Comparison of ENCODE assay signal across 32 cellular contexts in genomic region chr20:39968495-39968894, GRCh38.
"Had no signal": no experiment of that assay in that cellular context is flagged by ENCODE, and none has a peak within 500 bp of the region (broad histone marks: within the 10 kb centered on the region; RNA-seq: fewer than 3 reads in every experiment).

No MANE protein-coding gene starts in this region.

- H3K27me3 ChIP-seq: ascending aorta, breast epithelium, cardiac muscle cell had no signal

- H3K27ac ChIP-seq: ascending aorta, breast epithelium, cardiac muscle cell, coronary artery, dorsolateral prefrontal cortex had no signal

- H3K4me1 Mint-ChIP-seq: activated CD4-positive, alpha-beta T cell treated with anti-CD3 and anti-CD28 coated beads for 36 hours; activated CD4-positive, alpha-beta T cell treated with anti-CD3 and anti-CD28 coated beads, Interleukin-2, amount 10 ng/mL, durations not matched to agents 24 days and 14 days; activated CD8-positive, alpha-beta memory T cell treated with anti-CD3 and anti-CD28 coated beads, Interleukin-2, amount 10 ng/mL, durations not matched to agents 7 days and 5 days; activated naive CD4-positive, alpha-beta T cell treated with anti-CD3 and anti-CD28 coated beads, Interleukin-2, amount 10 ng/mL, durations not matched to agents 7 days and 5 days; activated naive CD8-positive, alpha-beta T cell treated with anti-CD3 and anti-CD28 coated beads, Interleukin-2, amount 10 ng/mL, durations not matched to agents 7 days and 5 days; endodermal cell; T-helper 17 cell had no signal

- ATAC-seq: activated CD4-positive, alpha-beta T cell treated with anti-CD3 and anti-CD28 coated beads for 36 hours; activated CD8-positive, alpha-beta memory T cell treated with anti-CD3 and anti-CD28 coated beads, Interleukin-2, amount 10 ng/mL, durations not matched to agents 7 days and 5 days; activated CD8-positive, alpha-beta T cell treated with anti-CD3 and anti-CD28 coated beads, Interleukin-2, amount 10 ng/mL, durations not matched to agents 7 days and 5 days; activated T-cell treated with anti-CD3 and anti-CD28 coated beads, Interleukin-2, amount 50 U/mL, for 72 hours; esophagus mucosa had no signal

- H3K36me3 ChIP-seq: ascending aorta, breast epithelium, cardiac muscle cell had no signal

- H3K27ac Mint-ChIP-seq: activated CD4-positive, alpha-beta memory T cell treated with anti-CD3 and anti-CD28 coated beads for 36 hours; activated CD4-positive, alpha-beta T cell treated with anti-CD3 and anti-CD28 coated beads for 36 hours; activated CD4-positive, alpha-beta T cell treated with anti-CD3 and anti-CD28 coated beads, Interleukin-2, amount 10 ng/mL, durations not matched to agents 24 days and 14 days; activated CD8-positive, alpha-beta memory T cell treated with anti-CD3 and anti-CD28 coated beads, Interleukin-2, amount 10 ng/mL, durations not matched to agents 7 days and 5 days; activated CD8-positive, alpha-beta T cell treated with anti-CD3 and anti-CD28 coated beads, Interleukin-2, amount 10 ng/mL, durations not matched to agents 7 days and 5 days; activated naive CD4-positive, alpha-beta T cell treated with anti-CD3 and anti-CD28 coated beads, Interleukin-2, amount 10 ng/mL, durations not matched to agents 7 days and 5 days; activated naive CD4-positive, alpha-beta T cell treated with anti-CD3 and anti-CD28 coated beads, Interleukin-2, amount 50 U/mL, for 72 hours; activated naive CD8-positive, alpha-beta T cell treated with anti-CD3 and anti-CD28 coated beads, Interleukin-2, amount 10 ng/mL, durations not matched to agents 7 days and 5 days; activated T-cell treated with anti-CD3 and anti-CD28 coated beads, Interleukin-2, amount 50 U/mL, for 24 hours; activated T-cell treated with anti-CD3 and anti-CD28 coated beads, Interleukin-2, amount 50 U/mL, for 72 hours; brain; dendritic cell treated with granulocyte-macrophage colony-stimulating factor and Interleukin-4, amounts not matched to agents 40 ng/mL and 50 ng/mL, for 4 days; endodermal cell; T-helper 17 cell had no signal

- H3K4me3 ChIP-seq: ascending aorta, breast epithelium, cardiac muscle cell, coronary artery, dorsolateral prefrontal cortex had no signal

- DNase-seq: activated CD4-positive, alpha-beta memory T cell treated with anti-CD3 and anti-CD28 coated beads for 36 hours; activated CD4-positive, alpha-beta T cell treated with anti-CD3 and anti-CD28 coated beads for 36 hours; activated CD4-positive, alpha-beta T cell treated with anti-CD3 and anti-CD28 coated beads, Interleukin-2, amount 10 ng/mL, durations not matched to agents 24 days and 14 days; activated CD4-positive, CD25-positive, alpha-beta regulatory T cell; activated CD4-positive, CD25-positive, alpha-beta regulatory T cell treated with anti-CD3 and anti-CD28 coated beads, Interleukin-2, amount 50 U/mL, for 72 hours; activated CD8-positive, alpha-beta memory T cell treated with anti-CD3 and anti-CD28 coated beads, Interleukin-2, amount 10 ng/mL, durations not matched to agents 7 days and 5 days; activated CD8-positive, alpha-beta memory T cell treated with anti-CD3 and anti-CD28 coated beads, Interleukin-2, amount 50 U/mL, for 48 hours; activated CD8-positive, alpha-beta T cell treated with anti-CD3 and anti-CD28 coated beads, Interleukin-2, amount 10 ng/mL, durations not matched to agents 7 days and 5 days; activated gamma-delta T cell; activated naive CD4-positive, alpha-beta T cell; activated naive CD4-positive, alpha-beta T cell treated with anti-CD3 and anti-CD28 coated beads, Interleukin-2, amount 10 ng/mL, durations not matched to agents 7 days and 5 days; activated naive CD8-positive, alpha-beta T cell treated with anti-CD3 and anti-CD28 coated beads, Interleukin-2, amount 10 ng/mL, durations not matched to agents 7 days and 5 days; activated T-cell treated with anti-CD3 and anti-CD28 coated beads for 4 hours; activated T-cell treated with anti-CD3 and anti-CD28 coated beads, Interleukin-2, amount 50 U/mL, for 24 hours; activated T-cell treated with anti-CD3 and anti-CD28 coated beads, Interleukin-2, amount 50 U/mL, for 72 hours; central memory CD4-positive, alpha-beta T cell; cerebellar nuclear complex; dorsolateral prefrontal cortex; effector memory CD4-positive, alpha-beta T cell; endodermal cell; foreskin fibroblast; head of caudate nucleus; T-helper 1 cell; T-helper 17 cell had no signal

- H3K27me3 Mint-ChIP-seq: activated CD4-positive, alpha-beta memory T cell treated with anti-CD3 and anti-CD28 coated beads for 36 hours; activated CD4-positive, alpha-beta T cell treated with anti-CD3 and anti-CD28 coated beads for 36 hours; activated CD4-positive, alpha-beta T cell treated with anti-CD3 and anti-CD28 coated beads, Interleukin-2, amount 10 ng/mL, durations not matched to agents 24 days and 14 days; activated CD8-positive, alpha-beta memory T cell treated with anti-CD3 and anti-CD28 coated beads, Interleukin-2, amount 10 ng/mL, durations not matched to agents 7 days and 5 days; activated naive CD4-positive, alpha-beta T cell treated with anti-CD3 and anti-CD28 coated beads, Interleukin-2, amount 10 ng/mL, durations not matched to agents 7 days and 5 days; activated naive CD8-positive, alpha-beta T cell treated with anti-CD3 and anti-CD28 coated beads, Interleukin-2, amount 10 ng/mL, durations not matched to agents 7 days and 5 days; activated T-cell treated with anti-CD3 and anti-CD28 coated beads, Interleukin-2, amount 50 U/mL, for 24 hours; dendritic cell treated with granulocyte-macrophage colony-stimulating factor and Interleukin-4, amounts not matched to agents 40 ng/mL and 50 ng/mL, for 4 days; T-helper 17 cell had no signal

- H3K36me3 Mint-ChIP-seq: activated CD4-positive, alpha-beta memory T cell treated with anti-CD3 and anti-CD28 coated beads for 36 hours; activated CD8-positive, alpha-beta memory T cell treated with anti-CD3 and anti-CD28 coated beads, Interleukin-2, amount 10 ng/mL, durations not matched to agents 7 days and 5 days; activated naive CD4-positive, alpha-beta T cell treated with anti-CD3 and anti-CD28 coated beads, Interleukin-2, amount 10 ng/mL, durations not matched to agents 7 days and 5 days; activated naive CD4-positive, alpha-beta T cell treated with anti-CD3 and anti-CD28 coated beads, Interleukin-2, amount 50 U/mL, for 72 hours; activated naive CD8-positive, alpha-beta T cell treated with anti-CD3 and anti-CD28 coated beads, Interleukin-2, amount 10 ng/mL, durations not matched to agents 7 days and 5 days; brain had no signal

- H3K4me3 Mint-ChIP-seq: activated CD4-positive, alpha-beta memory T cell treated with anti-CD3 and anti-CD28 coated beads for 36 hours; activated CD4-positive, alpha-beta T cell treated with anti-CD3 and anti-CD28 coated beads for 36 hours; activated CD4-positive, alpha-beta T cell treated with anti-CD3 and anti-CD28 coated beads, Interleukin-2, amount 10 ng/mL, durations not matched to agents 24 days and 14 days; activated CD8-positive, alpha-beta memory T cell treated with anti-CD3 and anti-CD28 coated beads, Interleukin-2, amount 10 ng/mL, durations not matched to agents 7 days and 5 days; activated CD8-positive, alpha-beta T cell treated with anti-CD3 and anti-CD28 coated beads, Interleukin-2, amount 10 ng/mL, durations not matched to agents 7 days and 5 days; activated naive CD4-positive, alpha-beta T cell treated with anti-CD3 and anti-CD28 coated beads, Interleukin-2, amount 10 ng/mL, durations not matched to agents 7 days and 5 days; activated naive CD8-positive, alpha-beta T cell treated with anti-CD3 and anti-CD28 coated beads, Interleukin-2, amount 10 ng/mL, durations not matched to agents 7 days and 5 days; activated T-cell treated with anti-CD3 and anti-CD28 coated beads, Interleukin-2, amount 50 U/mL, for 24 hours; activated T-cell treated with anti-CD3 and anti-CD28 coated beads, Interleukin-2, amount 50 U/mL, for 72 hours; brain; dendritic cell treated with granulocyte-macrophage colony-stimulating factor and Interleukin-4, amounts not matched to agents 40 ng/mL and 50 ng/mL, for 4 days; endodermal cell; T-helper 17 cell had no signal

- H3K9me3 Mint-ChIP-seq: activated naive CD8-positive, alpha-beta T cell treated with anti-CD3 and anti-CD28 coated beads, Interleukin-2, amount 10 ng/mL, durations not matched to agents 7 days and 5 days had no signal

- H3K4me1 ChIP-seq: ascending aorta, breast epithelium had no signal

- H3K9me3 ChIP-seq: breast epithelium had no signal
